8 cellular contexts compared by ENCODE assay signal in the genomic region with DNA sequence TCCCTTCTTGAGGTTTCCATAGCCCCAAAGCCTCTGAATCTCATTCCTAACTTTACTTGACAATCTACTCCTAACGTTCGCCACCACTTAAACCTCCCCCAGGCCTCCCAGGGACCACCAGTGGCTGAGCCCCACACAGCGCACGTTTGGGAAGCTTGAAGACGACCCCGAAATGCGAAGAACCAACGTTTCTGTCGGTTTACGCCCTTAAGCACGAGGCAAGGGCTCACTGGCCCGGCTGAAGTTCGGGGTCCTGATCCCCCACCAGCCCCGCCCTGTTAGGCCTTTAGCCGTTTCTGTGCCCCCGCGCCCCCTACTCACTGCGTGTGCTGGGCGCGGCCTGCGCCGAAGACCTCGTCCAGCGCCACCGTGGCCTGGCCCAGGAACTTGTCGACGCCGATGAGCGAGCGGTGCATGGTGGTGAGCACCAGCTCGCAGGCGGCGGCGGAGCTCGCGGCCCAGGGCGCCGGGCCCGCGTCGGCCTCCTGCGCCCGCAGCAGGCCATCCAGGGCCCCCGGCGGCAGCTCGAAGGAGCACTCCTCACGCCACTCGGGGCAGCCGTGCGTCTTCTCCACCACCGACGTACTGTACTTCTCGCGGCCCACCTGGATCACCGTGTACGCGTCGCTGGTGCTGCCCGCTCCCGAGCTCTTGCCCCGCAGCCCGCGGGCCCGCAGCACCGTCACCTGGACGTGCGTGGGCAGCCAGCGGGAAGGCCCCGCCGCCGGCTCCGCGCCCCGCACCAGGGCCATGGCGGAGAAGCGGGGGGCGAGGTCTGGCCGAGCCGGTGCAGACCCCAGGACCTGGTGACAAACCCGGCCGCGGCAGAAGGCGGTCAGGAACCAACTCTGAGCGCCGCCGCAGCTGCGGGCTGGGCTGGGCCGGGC. TPM values are rescaled to one million over a fixed set of nuclear protein-coding genes. Genes with fewer than 3 reads are reported as not detected.
DNase-seq lines count a peak whose midpoint lies in the region; ATAC-seq and TF ChIP-seq lines count a peak whose summit lies in the region.

No MANE protein-coding gene starts in this region.

- H3K4me3 Mint-ChIP-seq in activated T-cell treated with anti-CD3 and anti-CD28 coated beads, Interleukin-2, amount 50 U/mL, for 72 hours, result peak overlapping the region; percentile 77 to 94

- no peaks in the 10 kb centered on the region for H3K36me3 Mint-ChIP-seq in activated T-cell treated with anti-CD3 and anti-CD28 coated beads, Interleukin-2, amount 50 U/mL, for 72 hours (ENCODE audit: insufficient read depth in 2 of 2)

- no peaks in the 10 kb centered on the region for H3K9me3 Mint-ChIP-seq in activated T-cell treated with anti-CD3 and anti-CD28 coated beads, Interleukin-2, amount 50 U/mL, for 72 hours

- 0 to 20% methylated on average over 1 to 7 of the region's 88 CpGs for WGBS in gastroesophageal sphincter (ENCODE audit: low coverage in 1 of 2), 2 donors

- ATAC-seq in GM21423 (IDR thresholded peaks at IDR 0.05; ENCODE audit: unreplicated experiment), result peak; percentile 15
- ATAC-seq in activated T-cell treated with anti-CD3 and anti-CD28 coated beads, Interleukin-2, amount 50 U/mL, for 72 hours (replicated peaks in 1 of 2), result peak; percentile 48 to 50
- peak; percentile 42 for ATAC-seq in gastroesophageal sphincter
- ATAC-seq in omental fat pad (ENCODE audit: low FRiP score), result peak; percentile 26

- peaks cover 0 to 57% (median 16%) of the 10 kb centered on the region in 3 donors for H3K4me1 ChIP-seq in gastroesophageal sphincter

- DNase-seq in D341Med (ENCODE audit: low spot score) (peak; percentile 74), KBM-7 (peak; percentile 30), omental fat pad (ENCODE audit: low spot score) (no peak), GDM1 (lab: John Stamatoyannopoulos, UW) (no peak), GM19238 (ENCODE audit: insufficient read length, low spot score) (no peak)
- DNase-seq in activated T-cell treated with anti-CD3 and anti-CD28 coated beads, Interleukin-2, amount 50 U/mL, for 72 hours, result peak; percentile 43 to 49

- TF ChIP-seq POLR2A in gastroesophageal sphincter (IDR thresholded peaks at IDR 0.05), result peak; percentile 46 to 47

- H3K9me3 ChIP-seq in gastroesophageal sphincter, result no peaks in the 10 kb centered on the region

- peak overlapping the region; percentile 80 to 96 (median 94) for H3K27ac ChIP-seq in gastroesophageal sphincter

- H3K27me3 ChIP-seq in gastroesophageal sphincter, result no peaks in the 10 kb centered on the region

- no peak for TF ChIP-seq EP300 in gastroesophageal sphincter (IDR thresholded peaks at IDR 0.05)

- peak overlapping the region; percentile 89 for H3K27ac Mint-ChIP-seq in activated T-cell treated with anti-CD3 and anti-CD28 coated beads, Interleukin-2, amount 50 U/mL, for 72 hours

- in situ Hi-C loops in KBM-7 (cut with MboI; ENCODE audit: low pct_unique_long_range_greater_than_20kb, low sequenced_read_pairs), result no loop called here

- H3K4me3 ChIP-seq in gastroesophageal sphincter, result peak overlapping the region; percentile 78 to 82

- no peak for TF ChIP-seq CTCF in gastroesophageal sphincter (IDR thresholded peaks at IDR 0.05)
- TF ChIP-seq CTCF in omental fat pad (IDR thresholded peaks at IDR 0.05), result no peak

- H3K4me1 Mint-ChIP-seq in activated T-cell treated with anti-CD3 and anti-CD28 coated beads, Interleukin-2, amount 50 U/mL, for 72 hours (ENCODE audit: low read depth), result peaks cover 27% of the 10 kb centered on the region

- H3K27me3 Mint-ChIP-seq in activated T-cell treated with anti-CD3 and anti-CD28 coated beads, Interleukin-2, amount 50 U/mL, for 72 hours (ENCODE audit: low read depth), result no peaks in the 10 kb centered on the region

- no peaks in the 10 kb centered on the region for H3K36me3 ChIP-seq in gastroesophageal sphincter

RNA-seq across cellular contexts. Expression of gene RAB11FIP5, which starts 0.5 kb away (rescaled TPM):
- total RNA-seq in activated T-cell treated with anti-CD3 and anti-CD28 coated beads, Interleukin-2, amount 50 U/mL, for 72 hours, result 1 to 10 TPM; 6.6 to 9.8 TPM
- total RNA-seq in gastroesophageal sphincter (10 to 100 TPM; 25.4 to 49.5 (median 29.4) TPM), omental fat pad (10 to 100 TPM; 16.6 to 40.1 (median 20.7) TPM)

RNA-seq across cellular contexts. Expression of gene SFXN5, which starts 40.8 kb away (rescaled TPM):
- total RNA-seq in activated T-cell treated with anti-CD3 and anti-CD28 coated beads, Interleukin-2, amount 50 U/mL, for 72 hours, result 10 to 100 TPM in 1 of 2 donors, 1 to 10 TPM in 1; 9.1 to 10.1 TPM
- 10 to 100 TPM in 1 of 4 donors, 1 to 10 TPM in 3; 5.7 to 11.8 (median 6.7) TPM for total RNA-seq in gastroesophageal sphincter
- total RNA-seq in omental fat pad, result 10 to 100 TPM in 2 of 4 donors, 1 to 10 TPM in 2; 5.1 to 15.6 (median 9.4) TPM

Comparison
In these comparisons a context has a peak if more than half of its experiments do, and no peak if none do; other contexts are left out.
1. DNase-seq: peak in D341Med (single experiment), KBM-7 (single experiment) and activated T-cell treated with anti-CD3 and anti-CD28 coated beads, Interleukin-2, amount 50 U/mL, for 72 hours (2 of 2); none in omental fat pad (single experiment), GDM1 (single experiment) and GM19238 (single experiment).
2. Peak in every context shown above with its lines, with median percentiles within 50 percentile points of each other: ATAC-seq.